7 cellular contexts compared by ENCODE assay signal in the genomic region with DNA sequence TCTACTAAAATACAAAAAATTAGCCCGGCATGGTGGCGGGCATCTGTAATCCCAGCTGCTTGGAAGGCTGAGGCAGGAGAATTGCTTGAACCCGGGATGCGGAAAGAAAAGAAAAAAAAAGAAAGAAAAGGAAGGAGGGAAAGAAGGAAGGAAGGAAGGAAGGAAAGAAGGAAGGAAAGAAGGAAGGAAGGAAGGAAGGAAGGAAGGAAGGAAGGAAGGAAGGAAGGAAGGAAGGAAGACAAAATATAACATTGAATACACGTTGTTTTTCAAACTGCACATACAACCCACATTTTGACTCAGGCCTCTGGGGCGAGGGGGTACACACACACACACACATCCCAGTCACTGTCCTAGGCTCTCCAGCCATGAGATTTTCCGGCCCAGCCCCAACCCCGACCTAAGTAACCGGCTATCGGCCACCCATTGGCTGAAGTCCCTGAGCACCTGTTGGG. TPM values are rescaled to one million over a fixed set of nuclear protein-coding genes. Genes with fewer than 3 reads are reported as not detected.
DNase-seq lines count a peak whose midpoint lies in the region; ATAC-seq and TF ChIP-seq lines count a peak whose summit lies in the region.
"Not testable (repeated sequence)": the region's sequence is repeated elsewhere in the genome, so short reads cannot be mapped to it uniquely, and the experiment has no call there.

No MANE protein-coding gene starts in this region.

- peaks cover 20 to 55% of the 10 kb centered on the region in 2 experiments for H3K4me1 ChIP-seq in HCT116 (ENCODE audit: control insufficient read depth in 1 of 2, insufficient read depth in 2 of 2, low read length in 2 of 2)
- H3K4me1 ChIP-seq in endocrine pancreas (ENCODE audit: control insufficient read depth, insufficient read depth, low read length): not testable (repeated sequence)

- not testable (repeated sequence) for H3K9me3 Mint-ChIP-seq in WTC11; activated naive CD8-positive, alpha-beta T cell treated with anti-CD3 and anti-CD28 coated beads, Interleukin-2, amount 50 U/mL, for 24 hours; stimulated activated naive CD8-positive, alpha-beta T cell treated with anti-CD3 and anti-CD28 coated beads, Interleukin-15, amount 100 ng/mL, for 72 hours

- H3K4me1 Mint-ChIP-seq in WTC11: peaks cover 24% of the 10 kb centered on the region
- peaks cover 16% of the 10 kb centered on the region for H3K4me1 Mint-ChIP-seq in activated naive CD8-positive, alpha-beta T cell treated with anti-CD3 and anti-CD28 coated beads, Interleukin-2, amount 50 U/mL, for 24 hours
- peaks cover 18% of the 10 kb centered on the region for H3K4me1 Mint-ChIP-seq in stimulated activated naive CD8-positive, alpha-beta T cell treated with anti-CD3 and anti-CD28 coated beads, Interleukin-15, amount 100 ng/mL, for 72 hours

- not testable (repeated sequence) for H3K4me3 ChIP-seq in HCT116 (replicated peaks in 1 of 2; ENCODE audit: low read depth in 1 of 2, low read length in 2 of 2)
- peak overlapping the region; percentile 50 for H3K4me3 ChIP-seq in endocrine pancreas (ENCODE audit: control insufficient read depth, insufficient read depth, low read length)
- H3K4me3 ChIP-seq in iPS-18c (ENCODE audit: insufficient read depth, low read depth, low read length): peak overlapping the region; percentile 49; the same call in 1 of the 2 replicates
- H3K4me3 ChIP-seq in neural cell (ENCODE audit: low read length): peak overlapping the region; percentile 66

- not testable (repeated sequence) for H2AFZ ChIP-seq in HCT116 (ENCODE audit: low read depth, low read length, poor library complexity, severe bottlenecking)
- H2AFZ ChIP-seq in neural cell (ENCODE audit: low read depth, low read length): peak overlapping the region; percentile 48

- H3K4me2 ChIP-seq in HCT116 (ENCODE audit: low read length): peak overlapping the region; percentile 65; the same call in 1 of the 2 replicates
- H3K4me2 ChIP-seq in neural cell (ENCODE audit: low read length): not testable (repeated sequence)

- H3K4me3 Mint-ChIP-seq in WTC11: peak overlapping the region; percentile 65
- peak overlapping the region; percentile 51 for H3K4me3 Mint-ChIP-seq in activated naive CD8-positive, alpha-beta T cell treated with anti-CD3 and anti-CD28 coated beads, Interleukin-2, amount 50 U/mL, for 24 hours
- H3K4me3 Mint-ChIP-seq in stimulated activated naive CD8-positive, alpha-beta T cell treated with anti-CD3 and anti-CD28 coated beads, Interleukin-15, amount 100 ng/mL, for 72 hours: peak overlapping the region; percentile 51 to 55

- H3K36me3 ChIP-seq in HCT116 (ENCODE audit: control insufficient read depth in 1 of 2, insufficient read depth in 2 of 2, low read length in 2 of 2): peaks cover 5 to 18% of the 10 kb centered on the region in 2 experiments; a peak in 3 of 4 replicates
- H3K36me3 ChIP-seq in endocrine pancreas (ENCODE audit: control insufficient read depth, insufficient read depth, low read length); neural cell (ENCODE audit: insufficient read depth, low read length): not testable (repeated sequence)

- TF ChIP-seq EP300 in neural cell (conservative IDR thresholded peaks at IDR 0.05; ENCODE audit: poor library complexity, severe bottlenecking): not testable (repeated sequence)

- not testable (repeated sequence) for TF ChIP-seq RAD21 in HCT116 (IDR thresholded peaks at IDR 0.05; ENCODE audit: low read depth); neural cell (conservative IDR thresholded peaks at IDR 0.05)

- not testable (repeated sequence) for TF ChIP-seq CTCF in HCT116 (IDR thresholded peaks at IDR 0.05 in 2 of 3, conservative IDR thresholded peaks at IDR 0.05 in 1 of 3; ENCODE audit: borderline replicate concordance in 1 of 3, insufficient read depth in 1 of 3, low read depth in 2 of 3, low read length in 2 of 3); WTC11 (IDR thresholded peaks at IDR 0.05); neural cell (IDR thresholded peaks at IDR 0.05; ENCODE audit: poor library complexity, severe bottlenecking)

- ATAC-seq in HCT116; WTC11; activated naive CD8-positive, alpha-beta T cell treated with anti-CD3 and anti-CD28 coated beads, Interleukin-2, amount 50 U/mL, for 24 hours; stimulated activated naive CD8-positive, alpha-beta T cell treated with anti-CD3 and anti-CD28 coated beads, Interleukin-15, amount 100 ng/mL, for 72 hours: not testable (repeated sequence)

- not testable (repeated sequence) for TF ChIP-seq POLR2A in HCT116 (IDR thresholded peaks at IDR 0.05; ENCODE audit: borderline replicate concordance, extremely low read depth, insufficient read depth, insufficient read length)

- POLR2A ChIA-PET in HCT116 (lab: Charles Lee) (interaction anchor here (0.5 kb wide), 1 partner anchor 520 kb away, joined by 3 read pairs; no protein-coding TSS in a partner anchor), WTC11 (lab: Charles Lee) (interaction anchor here (2.0 kb wide), 1 partner anchor 51 kb away, joined by 6 read pairs; no protein-coding TSS in a partner anchor)

- H3K79me2 ChIP-seq in HCT116 (ENCODE audit: insufficient read depth, low read length); neural cell (replicated peaks; ENCODE audit: insufficient read depth, low read length): not testable (repeated sequence)

- intact Hi-C loops in HCT116 (cut with micrococcal nuclease): not testable (repeated sequence)

- not testable (repeated sequence) for H3K9me2 ChIP-seq in HCT116 (ENCODE audit: insufficient read depth); neural cell (ENCODE audit: insufficient read depth, low read length)

- H3F3A ChIP-seq in neural cell (ENCODE audit: insufficient read depth, low read length, poor library complexity, severe bottlenecking): not testable (repeated sequence)

- not testable (repeated sequence) for H3K27me3 ChIP-seq in HCT116 (ENCODE audit: insufficient read depth, low read length); endocrine pancreas (ENCODE audit: control insufficient read depth, insufficient read depth, low read length); neural cell (ENCODE audit: insufficient read depth, low read depth, low read length)

- not testable (repeated sequence) for DNase-seq in HCT116 (ENCODE audit: low read depth, low spot score); WTC11 (ENCODE audit: low spot score); activated naive CD8-positive, alpha-beta T cell treated with anti-CD3 and anti-CD28 coated beads, Interleukin-2, amount 50 U/mL, for 24 hours; stimulated activated naive CD8-positive, alpha-beta T cell treated with anti-CD3 and anti-CD28 coated beads, Interleukin-15, amount 100 ng/mL, for 72 hours

- RAD21 ChIA-PET in HCT116 (lab: Charles Lee; ENCODE audit: low non-redundant PET in 1 of 2, low total read pairs in 2 of 2, uncharacterized antibody in 2 of 2, unreplicated experiment in 2 of 2): not testable (repeated sequence)

- not testable (repeated sequence) for H3K27ac Mint-ChIP-seq in WTC11; activated naive CD8-positive, alpha-beta T cell treated with anti-CD3 and anti-CD28 coated beads, Interleukin-2, amount 50 U/mL, for 24 hours; stimulated activated naive CD8-positive, alpha-beta T cell treated with anti-CD3 and anti-CD28 coated beads, Interleukin-15, amount 100 ng/mL, for 72 hours

- not testable (repeated sequence) for BruUV-seq in HCT116 (replicated peaks; lab: Mats Ljungman, UMichigan)

- H4K20me1 ChIP-seq in HCT116 (ENCODE audit: insufficient read depth): peaks cover 21% of the 10 kb centered on the region
- not testable (repeated sequence) for H4K20me1 ChIP-seq in neural cell (ENCODE audit: insufficient read depth)

- H3K27me3 Mint-ChIP-seq in WTC11 (ENCODE audit: low read depth); activated naive CD8-positive, alpha-beta T cell treated with anti-CD3 and anti-CD28 coated beads, Interleukin-2, amount 50 U/mL, for 24 hours: not testable (repeated sequence)
- peaks cover 15% of the 10 kb centered on the region for H3K27me3 Mint-ChIP-seq in stimulated activated naive CD8-positive, alpha-beta T cell treated with anti-CD3 and anti-CD28 coated beads, Interleukin-15, amount 100 ng/mL, for 72 hours

- CTCF ChIA-PET in HCT116 (lab: Charles Lee): not testable (repeated sequence)
- CTCF ChIA-PET in WTC11 (lab: Charles Lee): interaction anchor here (1.0 to 1.3 kb wide), 4 partner anchors 61 to 434 kb away, joined by 3 to 4 read pairs (median 3); no protein-coding TSS in a partner anchor

- not testable (repeated sequence) for H3K36me3 Mint-ChIP-seq in WTC11; activated naive CD8-positive, alpha-beta T cell treated with anti-CD3 and anti-CD28 coated beads, Interleukin-2, amount 50 U/mL, for 24 hours (ENCODE audit: low read depth)

- not testable (repeated sequence) for H3K9ac ChIP-seq in HCT116 (ENCODE audit: low read length)
- H3K9ac ChIP-seq in endocrine pancreas (ENCODE audit: control insufficient read depth, insufficient read depth, low read length) (peak overlapping the region; percentile 76), neural cell (ENCODE audit: low read length) (peak overlapping the region; percentile 51)

- H3K9me3 ChIP-seq in HCT116 (ENCODE audit: control insufficient read depth in 1 of 2, insufficient read depth in 1 of 2, low read depth in 1 of 2, low read length in 2 of 2); endocrine pancreas (ENCODE audit: control insufficient read depth, low read length); iPS-18c (ENCODE audit: control insufficient read depth, insufficient read depth, low read length); neural cell (ENCODE audit: low read length): not testable (repeated sequence)

- H3K27ac ChIP-seq in HCT116 (ENCODE audit: low read depth, low read length): not testable (repeated sequence)
- H3K27ac ChIP-seq in neural cell (ENCODE audit: low read length): peak overlapping the region; percentile 38

RNA-seq across cellular contexts. Expression of gene NANOS1, which starts 1.0 kb away (rescaled TPM):
- total RNA-seq in HCT116 (2021; ENCODE audit: unreplicated experiment) (1.5 TPM), WTC11 (2021) (2.9 to 4.3 TPM (median 2.9 TPM) in 3 replicates)
- 0.22 and 0.43 TPM in 2 replicates for polyA plus RNA-seq in HCT116 (2012)
- 26.0 and 29.1 TPM in 2 replicates for polyA plus RNA-seq in neural cell
- polyA minus RNA-seq in neural cell: 19.2 and 22.1 TPM in 2 replicates

RNA-seq across cellular contexts. Expression of gene EIF3A, which starts 52.1 kb away (rescaled TPM):
- total RNA-seq in HCT116 (2021; ENCODE audit: unreplicated experiment): 271 TPM
- 137 and 168 TPM in 2 replicates for polyA plus RNA-seq in HCT116 (2012)
- 177 to 213 TPM (median 178 TPM) in 3 replicates for total RNA-seq in WTC11 (2021)
- 37.3 and 38.6 TPM in 2 replicates for polyA plus RNA-seq in neural cell
- polyA minus RNA-seq in neural cell: 112 and 128 TPM in 2 replicates
